Comparison of ENCODE assay signal across 18 cellular contexts in genomic region chrX:24594531-24594930, GRCh38. TPM values are rescaled to one million over a fixed set of nuclear protein-coding genes. Genes with fewer than 3 reads are reported as not detected.
"Had no signal": no experiment of that assay in that cellular context is flagged by ENCODE, and none has a peak within 500 bp of the region (broad histone marks: within the 10 kb centered on the region; RNA-seq: fewer than 3 reads in every experiment).

No MANE protein-coding gene starts in this region.

- H3K27ac ChIP-seq: foreskin keratinocyte, lower lobe of right lung, spleen, tibial nerve, VCaP had no signal

- H3K36me3 Mint-ChIP-seq: activated CD8-positive, alpha-beta memory T cell treated with anti-CD3 and anti-CD28 coated beads, Interleukin-2, amount 10 ng/mL, durations not matched to agents 7 days and 5 days; activated naive CD8-positive, alpha-beta T cell; immature natural killer cell; naive thymus-derived CD4-positive, alpha-beta T cell had no signal

- H3K36me3 ChIP-seq: lower lobe of right lung, spleen, tibial nerve had no signal

- H3K4me3 Mint-ChIP-seq: activated CD4-positive, alpha-beta T cell treated with anti-CD3 and anti-CD28 coated beads, Interleukin-2, amount 10 ng/mL, durations not matched to agents 7 days and 5 days; activated CD8-positive, alpha-beta memory T cell treated with anti-CD3 and anti-CD28 coated beads, Interleukin-2, amount 10 ng/mL, durations not matched to agents 7 days and 5 days; activated CD8-positive, alpha-beta T cell treated with anti-CD3 and anti-CD28 coated beads for 36 hours; activated naive CD8-positive, alpha-beta T cell; immature natural killer cell; naive thymus-derived CD4-positive, alpha-beta T cell; neural crest cell had no signal

- DNase-seq: activated CD4-positive, alpha-beta T cell treated with anti-CD3 and anti-CD28 coated beads, Interleukin-2, amount 10 ng/mL, durations not matched to agents 7 days and 5 days; activated CD4-positive, CD25-positive, alpha-beta regulatory T cell treated with anti-CD3 and anti-CD28 coated beads, Interleukin-2, amount 50 U/mL, for 72 hours; activated CD8-positive, alpha-beta memory T cell treated with anti-CD3 and anti-CD28 coated beads, Interleukin-2, amount 10 ng/mL, durations not matched to agents 7 days and 5 days; activated CD8-positive, alpha-beta T cell treated with anti-CD3 and anti-CD28 coated beads for 36 hours; dermis blood vessel endothelial cell; effector memory CD4-positive, alpha-beta T cell; foreskin keratinocyte; immature natural killer cell; lower lobe of right lung; naive thymus-derived CD4-positive, alpha-beta T cell; spleen; stimulated activated CD4-positive, alpha-beta T cell treated with anti-CD3 and anti-CD28 coated beads, Interleukin-4, amount 100 ng/mL, for 1 hour; stimulated activated naive CD4-positive, alpha-beta T cell treated with Interleukin-2 at 50 U/mL for 16 hours; T-helper 2 cell had no signal

- H3K4me1 Mint-ChIP-seq: activated CD4-positive, alpha-beta T cell treated with anti-CD3 and anti-CD28 coated beads, Interleukin-2, amount 10 ng/mL, durations not matched to agents 7 days and 5 days; activated CD8-positive, alpha-beta memory T cell treated with anti-CD3 and anti-CD28 coated beads, Interleukin-2, amount 10 ng/mL, durations not matched to agents 7 days and 5 days; immature natural killer cell; neural crest cell had no signal

- H3K27me3 Mint-ChIP-seq: activated CD8-positive, alpha-beta T cell treated with anti-CD3 and anti-CD28 coated beads for 36 hours; activated naive CD8-positive, alpha-beta T cell had no signal

- H3K9me3 Mint-ChIP-seq: activated CD4-positive, alpha-beta T cell treated with anti-CD3 and anti-CD28 coated beads, Interleukin-2, amount 10 ng/mL, durations not matched to agents 7 days and 5 days; activated CD8-positive, alpha-beta T cell treated with anti-CD3 and anti-CD28 coated beads for 36 hours; immature natural killer cell; naive thymus-derived CD4-positive, alpha-beta T cell; neural crest cell had no signal

- H3K4me1 ChIP-seq: foreskin keratinocyte, lower lobe of right lung, spleen, tibial nerve had no signal

- H3K4me3 ChIP-seq: lower lobe of right lung, spleen, tibial nerve had no signal

- H3K9me3 ChIP-seq: lower lobe of right lung, spleen, tibial nerve had no signal

- H3K27ac Mint-ChIP-seq: activated CD4-positive, alpha-beta T cell treated with anti-CD3 and anti-CD28 coated beads, Interleukin-2, amount 10 ng/mL, durations not matched to agents 7 days and 5 days; activated CD8-positive, alpha-beta memory T cell treated with anti-CD3 and anti-CD28 coated beads, Interleukin-2, amount 10 ng/mL, durations not matched to agents 7 days and 5 days; activated CD8-positive, alpha-beta T cell treated with anti-CD3 and anti-CD28 coated beads for 36 hours; activated naive CD8-positive, alpha-beta T cell; immature natural killer cell had no signal

- H3K27me3 ChIP-seq: foreskin keratinocyte, spleen, tibial nerve had no signal

RNA-seq across cellular contexts. Expression of gene PCYT1B, which starts 52.6 kb away (rescaled TPM):
- total RNA-seq: activated CD4-positive, alpha-beta T cell treated with anti-CD3 and anti-CD28 coated beads, Interleukin-2, amount 10 ng/mL, durations not matched to agents 7 days and 5 days had no signal
- polyA plus RNA-seq: naive thymus-derived CD4-positive, alpha-beta T cell had no signal
